In genomic region chr12:124915249-124916236, GRCh38 we compare ENCODE assay signal across 8 cellular contexts. TPM values are rescaled to one million over a fixed set of nuclear protein-coding genes. Genes with fewer than 3 reads are reported as not detected.
A peak's percentile ranks its signal among the peaks of the same experiment; 100 is the strongest.
DNase-seq lines count a peak whose midpoint lies in the region; ATAC-seq and TF ChIP-seq lines count a peak whose summit lies in the region.

No MANE protein-coding gene starts in this region.

- H3K9me3 Mint-ChIP-seq in chondrocyte (ENCODE audit: low read depth), result no peaks in the 10 kb centered on the region

- H3K4me1 ChIP-seq in lower lobe of right lung, result peaks cover 69% of the 10 kb centered on the region
- peaks cover 27% of the 10 kb centered on the region for H3K4me1 ChIP-seq in thymus (ENCODE audit: control insufficient read depth, insufficient read depth, low read length)

- H3K36me3 ChIP-seq in lower lobe of right lung (peaks cover 27% of the 10 kb centered on the region), thymus (ENCODE audit: control insufficient read depth, insufficient read depth) (peaks cover 31% of the 10 kb centered on the region)

- peaks cover 33% of the 10 kb centered on the region for H3K36me3 Mint-ChIP-seq in chondrocyte (ENCODE audit: low read depth)

- H3K27me3 Mint-ChIP-seq in chondrocyte (ENCODE audit: low read depth), result no peaks in the 10 kb centered on the region

- ATAC-seq in lower lobe of right lung, result peak; percentile 1 to 11
- ATAC-seq in HG02938 (IDR thresholded peaks at IDR 0.05; ENCODE audit: unreplicated experiment), result no peak
- ATAC-seq in GM19463 (IDR thresholded peaks at IDR 0.05; ENCODE audit: unreplicated experiment), result no peak

- DNase-seq in activated T-cell treated with anti-CD3 and anti-CD28 coated beads for 4 hours, result peak; percentile 40
- DNase-seq in activated T-cell treated with anti-CD3 and anti-CD28 coated beads, Interleukin-2, amount 50 U/mL, for 48 hours, result no peak
- DNase-seq in LHCN-M2 (ENCODE audit: low read depth), result peak; percentile 64
- DNase-seq in chondrocyte (ENCODE audit: low spot score), result no peak
- DNase-seq in lower lobe of right lung, result peak; percentile 74

- peak overlapping the region; percentile 100 for H3K27ac Mint-ChIP-seq in chondrocyte (ENCODE audit: unreplicated experiment)

- no peaks in the 10 kb centered on the region for H3K27me3 ChIP-seq in lower lobe of right lung (ENCODE audit: low read depth)
- H3K27me3 ChIP-seq in thymus (ENCODE audit: control insufficient read depth, insufficient read depth), result no peaks in the 10 kb centered on the region

- no peaks in the 10 kb centered on the region for H3K9me3 ChIP-seq in lower lobe of right lung
- no peaks in the 10 kb centered on the region for H3K9me3 ChIP-seq in thymus (ENCODE audit: control insufficient read depth)

- peak overlapping the region; percentile 91 for H3K4me3 ChIP-seq in lower lobe of right lung
- H3K4me3 ChIP-seq in thymus (ENCODE audit: low read length), result peak overlapping the region; percentile 80

- intact Hi-C loops in lower lobe of right lung (cut with DNase I), result no loop called here

- H3K4me1 Mint-ChIP-seq in chondrocyte (ENCODE audit: low read depth), result peaks cover 79% of the 10 kb centered on the region

- peak overlapping the region; percentile 99 for H3K4me3 Mint-ChIP-seq in chondrocyte (ENCODE audit: unreplicated experiment)

- H3K27ac ChIP-seq in lower lobe of right lung (peak overlapping the region; percentile 100), thymus (ENCODE audit: low read depth) (peak overlapping the region; percentile 99)

- 29% methylated on average over 21 of the region's 21 CpGs for WGBS in thymus

- no peak for TF ChIP-seq CTCF in chondrocyte (IDR thresholded peaks at IDR 0.05)
- TF ChIP-seq CTCF in lower lobe of right lung (IDR thresholded peaks at IDR 0.05), result no peak

RNA-seq across cellular contexts. Expression of gene UBC, which starts 1.1 kb away (rescaled TPM):
- 1,439 and 1,479 TPM in 2 replicates for total RNA-seq in LHCN-M2 (2014; rRNA removed)
- 1,556 TPM for polyA plus RNA-seq in LHCN-M2 (2012)
- 987 to 1,235 TPM (median 1,212 TPM) in 3 replicates for total RNA-seq in chondrocyte
- 977 TPM for total RNA-seq in lower lobe of right lung
- polyA plus RNA-seq in thymus, result 1,037 TPM

RNA-seq across cellular contexts. Expression of gene SCARB1, which starts 51.9 kb away (rescaled TPM):
- total RNA-seq in LHCN-M2 (2014; rRNA removed) (3.3 and 7.3 TPM in 2 replicates), chondrocyte (20.1 to 30.0 TPM (median 20.4 TPM) in 3 replicates), lower lobe of right lung (24.0 TPM)
- 6.8 TPM for polyA plus RNA-seq in LHCN-M2 (2012)
- polyA plus RNA-seq in thymus, result 16.7 TPM

Comparison
In these comparisons a context has a peak if more than half of its experiments do, and no peak if none do; other contexts are left out.
1. DNase-seq: peak in activated T-cell treated with anti-CD3 and anti-CD28 coated beads for 4 hours (single experiment), LHCN-M2 (single experiment) and lower lobe of right lung (single experiment); none in activated T-cell treated with anti-CD3 and anti-CD28 coated beads, Interleukin-2, amount 50 U/mL, for 48 hours (0 of 2) and chondrocyte (single experiment).
2. ATAC-seq: peak in lower lobe of right lung (2 of 2); none in HG02938 (single experiment) and GM19463 (single experiment).